In the genomic region with DNA sequence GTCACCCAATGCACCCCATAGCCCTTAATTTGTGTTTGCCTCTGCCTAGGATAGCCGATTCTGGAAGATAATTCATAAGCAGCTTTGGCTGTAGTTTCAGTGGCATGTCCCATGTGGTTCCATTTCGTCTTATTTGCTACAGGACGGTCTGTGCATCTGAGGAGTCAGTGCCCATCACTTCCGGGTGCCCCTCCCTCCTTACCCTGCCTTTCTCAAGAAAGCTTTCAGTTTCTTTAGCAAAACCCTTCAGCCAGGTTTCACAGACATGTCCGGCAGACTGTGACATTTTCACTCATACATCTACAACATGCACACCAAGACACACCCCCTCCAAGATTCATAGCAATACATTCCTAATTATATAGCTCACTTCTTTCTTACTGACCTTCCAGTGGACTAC, we compare ENCODE assay signal across 11 cellular contexts. TPM values are rescaled to one million over a fixed set of nuclear protein-coding genes. Genes with fewer than 3 reads are reported as not detected.
DNase-seq lines count a peak whose midpoint lies in the region; ATAC-seq, FAIRE-seq and TF ChIP-seq lines count a peak whose summit lies in the region.
"Had no signal": no experiment of that assay in that cellular context is flagged by ENCODE, and none has a peak within 500 bp of the region (broad histone marks: within the 10 kb centered on the region; RNA-seq: fewer than 3 reads in every experiment).

No MANE protein-coding gene starts in this region.

- no peak overlapping the region for H2BK5ac ChIP-seq in H1 (ENCODE audit: low read depth, low read length)
- no peak overlapping the region for H2BK5ac ChIP-seq in trophoblast cell (ENCODE audit: low read depth, low read length, poor library complexity)

- H3K4me3 ChIP-seq in H1 (ENCODE audit: extremely low read depth in 1 of 4, insufficient read depth in 2 of 4, low read depth in 3 of 4, low read length in 4 of 4), result no peak overlapping the region
- H3K4me3 ChIP-seq in foreskin fibroblast (ENCODE audit: low read depth in 1 of 2, low read length in 2 of 2), result no peak overlapping the region
- no peak overlapping the region for H3K4me3 ChIP-seq in vagina
- no peak overlapping the region for H3K4me3 ChIP-seq in trophoblast cell (ENCODE audit: low read depth, low read length)

- H2BK120ac ChIP-seq in H1 (replicated peaks; ENCODE audit: low read depth, low read length) (no peak overlapping the region), trophoblast cell (ENCODE audit: insufficient read depth, low read length, poor library complexity) (no peak overlapping the region)

- no peak overlapping the region for H4K5ac ChIP-seq in H1 (ENCODE audit: insufficient read length, low read depth, low read length)

- H3K79me2 ChIP-seq in H1 (ENCODE audit: control insufficient read depth in 1 of 2, insufficient read depth in 2 of 2, low read length in 2 of 2) (no peaks in the 10 kb centered on the region), trophoblast cell (ENCODE audit: control insufficient read depth, insufficient read depth, low read length, poor library complexity) (no peaks in the 10 kb centered on the region)

- H4K91ac ChIP-seq in H1 (replicated peaks; ENCODE audit: insufficient read length, low read length), result no peak overlapping the region
- H4K91ac ChIP-seq in trophoblast cell (ENCODE audit: low read depth, low read length), result no peak overlapping the region

- H3K56ac ChIP-seq in H1 (replicated peaks; ENCODE audit: insufficient read length, low read depth, low read length), result no peak overlapping the region

- TF ChIP-seq POLR2A in H1 (IDR thresholded peaks at IDR 0.05; ENCODE audit: control extremely low read depth in 1 of 2, low read depth in 2 of 2, low read length in 2 of 2) (no peak), vagina (IDR thresholded peaks at IDR 0.05) (no peak)

- H3K9me3 ChIP-seq in H1 (ENCODE audit: insufficient read depth in 2 of 2, low read depth in 1 of 2, low read length in 1 of 2), result no peaks in the 10 kb centered on the region
- no peaks in the 10 kb centered on the region for H3K9me3 ChIP-seq in vagina
- H3K9me3 ChIP-seq in trophoblast cell (ENCODE audit: insufficient read depth, low read depth, low read length), result no peaks in the 10 kb centered on the region

- H3K23ac ChIP-seq in H1 (ENCODE audit: insufficient read length) (no peak overlapping the region), trophoblast cell (ENCODE audit: low read length) (no peak overlapping the region)

- H3K14ac ChIP-seq in H1 (ENCODE audit: insufficient read length) (no peak overlapping the region), trophoblast cell (ENCODE audit: low read length) (no peak overlapping the region)

- H3K36me3 ChIP-seq in H1 (ENCODE audit: control insufficient read depth in 2 of 4, insufficient read depth in 4 of 4, low read length in 3 of 4) (no peaks in the 10 kb centered on the region), vagina (no peaks in the 10 kb centered on the region), trophoblast cell (ENCODE audit: control insufficient read depth in 1 of 2, insufficient read depth in 2 of 2, low read length in 2 of 2) (no peaks in the 10 kb centered on the region)

- no peak overlapping the region for H3K27ac ChIP-seq in H1 (ENCODE audit: low read depth, low read length)
- no peak overlapping the region for H3K27ac ChIP-seq in vagina
- H3K27ac ChIP-seq in trophoblast cell (ENCODE audit: low read depth, low read length), result no peak overlapping the region

- DNase-seq in H1 (ENCODE audit: low read depth in 1 of 2, low spot score in 2 of 2), result no peak
- DNase-seq in stimulated activated CD4-positive, alpha-beta T cell treated with anti-CD3 and anti-CD28 coated beads, Interleukin-4, amount 100 ng/mL, for 1 hour, result no peak
- no peak for DNase-seq in foreskin fibroblast
- no peak for DNase-seq in vagina (ENCODE audit: extremely low spot score in 2 of 2)
- no peak for DNase-seq in trophoblast cell
- DNase-seq: mesenchymal stem cell had no signal

- H3K9ac ChIP-seq in H1 (replicated peaks in 1 of 4; ENCODE audit: extremely low read depth in 1 of 4, low read depth in 3 of 4, low read length in 3 of 4) (no peak overlapping the region), trophoblast cell (ENCODE audit: low read length) (no peak overlapping the region)

- H3K4me2 ChIP-seq in H1 (ENCODE audit: insufficient read depth in 1 of 2, low read depth in 2 of 2, low read length in 2 of 2), result no peak overlapping the region
- H3K4me2 ChIP-seq in trophoblast cell (ENCODE audit: low read length), result no peak overlapping the region

- POLR2A ChIA-PET in H1 (lab: Charles Lee; ENCODE audit: partially characterized antibody), result no interaction called here

- CTCF ChIA-PET in H1 (lab: Charles Lee; ENCODE audit: partially characterized antibody), result interaction anchor here (0.6 to 7.8 kb wide), 15 partner anchors 9 to 243 kb away, joined by 3 to 77 read pairs (median 5); a partner anchor contains a TSS

- no peak overlapping the region for H2AFZ ChIP-seq in H1 (ENCODE audit: low read length)
- no peak overlapping the region for H2AFZ ChIP-seq in trophoblast cell (ENCODE audit: insufficient read depth, low read length, poor library complexity)

- H2AK5ac ChIP-seq in H1 (ENCODE audit: low read depth, low read length) (no peak overlapping the region), trophoblast cell (ENCODE audit: low read length) (no peak overlapping the region)

- 83% methylated on average over 5 of the region's 5 CpGs; no CpG with 5 or more reads in 1 of the 2 experiments for WGBS in H1 (ENCODE audit: extremely low coverage in 1 of 2, insufficient coverage in 1 of 2, insufficient read length in 1 of 2, insufficient replicate concordance in 2 of 2, low coverage in 1 of 2, low lambda C conversion rate in 2 of 2, missing lambda C conversion rate in 1 of 2), 2 experiments
- no CpG with 5 or more reads among the region's 5 CpGs for WGBS in trophoblast cell (ENCODE audit: extremely low coverage, insufficient coverage, insufficient read length)

- H3K27me3 ChIP-seq in H1 (replicated peaks in 1 of 4; ENCODE audit: control insufficient read depth in 3 of 4, extremely low read depth in 1 of 4, insufficient read depth in 3 of 4, low read length in 3 of 4) (peaks cover 2 to 50% (median 42%) of the 10 kb centered on the region in 4 experiments), vagina (no peaks in the 10 kb centered on the region), trophoblast cell (ENCODE audit: insufficient read depth, low read length) (no peaks in the 10 kb centered on the region)

- no peaks in the 10 kb centered on the region for H3K79me1 ChIP-seq in H1 (ENCODE audit: low read depth, low read length)
- no peaks in the 10 kb centered on the region for H3K79me1 ChIP-seq in trophoblast cell (ENCODE audit: low read length)

- intact Hi-C loops in vagina (cut with DNase I), result no loop called here

- H3K23me2 ChIP-seq in H1 (ENCODE audit: low read depth, low read length), result no peaks in the 10 kb centered on the region

- no peak for TF ChIP-seq RAD21 in H1 (IDR thresholded peaks at IDR 0.05 in 1 of 2, conservative IDR thresholded peaks at IDR 0.05 in 1 of 2; ENCODE audit: low read depth in 2 of 2, low read length in 2 of 2)

- H4K20me1 ChIP-seq in H1 (replicated peaks in 1 of 2; ENCODE audit: control insufficient read depth in 1 of 2, insufficient read depth in 2 of 2, low read length in 2 of 2), result no peaks in the 10 kb centered on the region

- H2BK20ac ChIP-seq in H1 (ENCODE audit: low read length), result 0 out of 2 replicates have a peak overlapping the region, but pooled peaks have one; percentile 27

- H3K4me1 ChIP-seq in H1 (replicated peaks in 1 of 4; ENCODE audit: control insufficient read depth in 3 of 4, insufficient read depth in 4 of 4, low read length in 3 of 4) (peaks cover 5 to 41% (median 17%) of the 10 kb centered on the region in 4 experiments), vagina (no peaks in the 10 kb centered on the region), trophoblast cell (ENCODE audit: control insufficient read depth in 1 of 2, insufficient read depth in 2 of 2, low read length in 2 of 2) (no peaks in the 10 kb centered on the region)

- no peak overlapping the region for H2BK15ac ChIP-seq in H1 (ENCODE audit: low read length)

- H2BK12ac ChIP-seq in H1 (ENCODE audit: low read depth, low read length) (no peak overlapping the region), trophoblast cell (ENCODE audit: low read length) (no peak overlapping the region)

- no peak overlapping the region for H4K12ac ChIP-seq in trophoblast cell (ENCODE audit: low read depth, low read length)

- no peak overlapping the region for H3K4ac ChIP-seq in H1 (replicated peaks; ENCODE audit: insufficient read length, low read depth, low read length)
- no peak overlapping the region for H3K4ac ChIP-seq in trophoblast cell (ENCODE audit: low read depth, low read length)

- no peak for TF ChIP-seq EP300 in H1 (IDR thresholded peaks at IDR 0.05; ENCODE audit: borderline replicate concordance in 1 of 2, low read depth in 2 of 2, low read length in 2 of 2)

- FAIRE-seq in H1 (lab: Jason Lieb, UNC), result no peak

- TF ChIP-seq CTCF in H1 (IDR thresholded peaks at IDR 0.05; ENCODE audit: control extremely low read depth in 1 of 3, insufficient read depth in 1 of 3, low read depth in 1 of 3, low read length in 3 of 3), result no peak
- no peak for TF ChIP-seq CTCF in foreskin fibroblast (IDR thresholded peaks at IDR 0.05; ENCODE audit: low read depth, low read length)
- no peak for TF ChIP-seq CTCF in vagina (IDR thresholded peaks at IDR 0.05)

- H4K8ac ChIP-seq in H1 (ENCODE audit: extremely low read depth, insufficient read depth, low read length) (no peak overlapping the region), trophoblast cell (ENCODE audit: low read depth, low read length) (no peak overlapping the region)

- H3K18ac ChIP-seq in H1 (ENCODE audit: extremely low read depth, low read length), result no peak overlapping the region
- H3K18ac ChIP-seq in trophoblast cell (ENCODE audit: low read length), result no peak overlapping the region

- peak; percentile 100 for ATAC-seq in GM18517 (IDR thresholded peaks at IDR 0.05; ENCODE audit: unreplicated experiment)
- peak; percentile 99 for ATAC-seq in GM21423 (IDR thresholded peaks at IDR 0.05; ENCODE audit: unreplicated experiment)
- peak; percentile 96 for ATAC-seq in HG03280 (IDR thresholded peaks at IDR 0.05; ENCODE audit: unreplicated experiment)
- ATAC-seq: esophagus mucosa had no signal

RNA-seq across cellular contexts. Expression of a gene that starts 14.3 kb away (rescaled TPM):
- total RNA-seq in H1 (2021; fragmentation: NEBNext Ultra II Directional; extraction: Animal tissue kit (Norgen Biotek cat#: 25700)), result not detected in 2 replicates
- polyA plus RNA-seq in H1 (2011; rRNA removed), result 0.03 TPM in 1 of 2 replicates, not detected in the other
- 0.04 TPM for polyA plus RNA-seq in H1 (2011; cell fraction: cytosol; rRNA removed)
- polyA plus RNA-seq in H1 (2011; cell fraction: nucleus; rRNA removed), result 0.19 TPM
- polyA plus RNA-seq in H1 (2012, experiment 1 of 2), result 0.18 to 0.25 TPM in 2 of 4 replicates, not detected in the others
- not detected for polyA plus RNA-seq in H1 (2012, experiment 2 of 2)
- polyA plus RNA-seq in H1 (2013, experiment 1 of 2), result 0.04 TPM
- 0.02 TPM for polyA plus RNA-seq in H1 (2013, experiment 2 of 2)
- polyA minus RNA-seq in H1 (2011; rRNA and poly(A)+ RNA removed), result not detected in 2 replicates
- not detected for polyA minus RNA-seq in H1 (2011; cell fraction: cytosol; rRNA and poly(A)+ RNA removed)
- polyA minus RNA-seq in H1 (2011; cell fraction: nucleus; rRNA and poly(A)+ RNA removed), result 0.70 TPM
- total RNA-seq in vagina, result 3.7 TPM
- 0.22 TPM in 2 replicates for polyA plus RNA-seq in trophoblast cell (2013)
- total RNA-seq: NCI-H460 had no signal

RNA-seq across cellular contexts. Expression of a gene that starts 37.2 kb away (rescaled TPM):
- not detected in 2 replicates for total RNA-seq in H1 (2021; fragmentation: NEBNext Ultra II Directional; extraction: Animal tissue kit (Norgen Biotek cat#: 25700))
- 0.03 and 0.05 TPM in 2 replicates for polyA plus RNA-seq in H1 (2011; rRNA removed)
- polyA plus RNA-seq in H1 (2011; cell fraction: cytosol; rRNA removed), result 0.03 TPM
- 0.10 TPM for polyA plus RNA-seq in H1 (2011; cell fraction: nucleus; rRNA removed)
- 0.03 to 0.09 TPM in 2 of 4 replicates, not detected in the others for polyA plus RNA-seq in H1 (2012, experiment 1 of 2)
- not detected for polyA plus RNA-seq in H1 (2012, experiment 2 of 2)
- polyA plus RNA-seq in H1 (2013, experiment 1 of 2), result not detected
- polyA plus RNA-seq in H1 (2013, experiment 2 of 2), result not detected
- 0.13 TPM in 1 of 2 replicates, not detected in the other for polyA minus RNA-seq in H1 (2011; rRNA and poly(A)+ RNA removed)
- polyA minus RNA-seq in H1 (2011; cell fraction: cytosol; rRNA and poly(A)+ RNA removed), result 0.22 TPM
- polyA minus RNA-seq in H1 (2011; cell fraction: nucleus; rRNA and poly(A)+ RNA removed), result not detected
- total RNA-seq in vagina, result 1.5 TPM
- 0.10 TPM in 2 replicates for polyA plus RNA-seq in trophoblast cell (2013)
- total RNA-seq: NCI-H460 had no signal
